Comparison of ENCODE assay signal across 8 cellular contexts in the genomic region with DNA sequence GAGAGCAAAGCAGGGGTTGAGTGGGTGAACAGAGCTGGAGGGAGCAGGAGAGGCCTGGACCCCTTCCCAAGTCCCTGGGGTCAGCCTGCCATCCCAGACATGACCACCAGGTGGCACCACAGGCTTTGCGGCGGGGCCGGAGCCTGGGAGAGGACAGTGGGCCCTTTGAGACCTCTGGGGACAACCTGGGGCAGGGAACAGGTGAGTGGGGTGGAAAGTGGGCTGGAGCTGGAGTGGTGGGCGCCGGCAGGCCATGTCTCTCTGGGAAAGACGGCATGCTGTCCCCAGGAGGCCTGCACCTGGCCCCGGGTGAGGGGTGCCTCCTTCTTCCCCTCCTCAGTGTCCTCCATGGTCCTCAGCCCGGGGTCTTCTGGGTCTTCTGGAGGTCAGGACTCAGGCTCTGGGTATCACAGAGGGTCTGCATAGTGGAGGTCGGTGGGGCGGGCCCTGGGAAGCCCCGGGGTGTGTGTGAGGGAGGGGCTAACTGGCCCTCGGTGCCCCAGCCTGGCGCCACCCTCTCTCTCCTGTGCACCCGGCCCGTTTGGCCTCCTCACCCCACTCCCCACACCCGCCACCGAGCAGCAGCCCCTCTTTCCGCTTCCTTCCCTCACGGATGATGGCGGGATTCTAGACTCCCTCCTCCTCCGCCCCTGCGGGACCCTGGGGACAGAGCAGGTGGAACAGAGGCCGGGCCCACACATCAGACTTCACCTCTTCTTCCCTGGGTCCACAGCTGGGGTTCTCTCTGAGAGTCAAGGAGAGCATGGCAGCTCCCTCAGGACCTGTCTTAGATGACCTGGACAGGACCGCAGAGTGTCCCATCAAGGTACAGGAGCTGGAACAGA. TPM values are rescaled to one million over a fixed set of nuclear protein-coding genes. Genes with fewer than 3 reads are reported as not detected.
A peak's percentile ranks its signal among the peaks of the same experiment; 100 is the strongest.
DNase-seq lines count a peak whose midpoint lies in the region; ATAC-seq and TF ChIP-seq lines count a peak whose summit lies in the region.

No MANE protein-coding gene starts in this region.

- ATAC-seq in esophagus mucosa (peak; percentile 76), GM18502 (IDR thresholded peaks at IDR 0.05; ENCODE audit: poor library complexity, unreplicated experiment) (no peak)

- H3K27me3 Mint-ChIP-seq in nephron progenitor cell (ENCODE audit: low read depth, poor library complexity): peaks cover 7% of the 10 kb centered on the region

- H3K36me3 Mint-ChIP-seq in nephron progenitor cell (ENCODE audit: low read depth): no peaks in the 10 kb centered on the region

- H3K4me3 Mint-ChIP-seq in nephron progenitor cell: no peak overlapping the region

- no peak overlapping the region for H3K4me3 ChIP-seq in AG04449 (ENCODE audit: low read depth, low read length)

- H3K27ac Mint-ChIP-seq in nephron progenitor cell: no peak overlapping the region

- POLR2A ChIA-PET in AG04449 (lab: Yijun Ruan, JAX): no interaction called here

- CTCF ChIA-PET in AG04449 (lab: Yijun Ruan, JAX): interaction anchor here (0.9 to 7.0 kb wide), 44 partner anchors 10 to 632 kb away, joined by 3 to 349 read pairs (median 6); no protein-coding TSS in a partner anchor

- DNase-seq in AG04449 (ENCODE audit: low read depth, low spot score): no peak
- DNase-seq in NCI-H345 (lab: John Stamatoyannopoulos, UW): peak; percentile 41
- peak; percentile 29 for DNase-seq in activated CD8-positive, alpha-beta memory T cell treated with anti-CD3 and anti-CD28 coated beads, Interleukin-2, amount 50 U/mL, for 24 hours (ENCODE audit: extremely low read depth)
- DNase-seq in nephron progenitor cell: peak; percentile 95
- peak; percentile 70 for DNase-seq in superior temporal gyrus (ENCODE audit: extremely low spot score)

- H3K9me3 Mint-ChIP-seq in nephron progenitor cell: no peaks in the 10 kb centered on the region

- H3K4me1 Mint-ChIP-seq in nephron progenitor cell: peaks cover 6% of the 10 kb centered on the region

- TF ChIP-seq CTCF in AG04449 (IDR thresholded peaks at IDR 0.05; ENCODE audit: insufficient read depth, low read length, missing control alignments) (peak; percentile 99), GM12874 (IDR thresholded peaks at IDR 0.05; ENCODE audit: insufficient read depth, low read depth, low read length) (peak; percentile 99), nephron progenitor cell (IDR thresholded peaks at IDR 0.05) (peak; percentile 97)

RNA-seq across cellular contexts. Expression of gene PKP1, which starts 28.5 kb away (rescaled TPM):
- total RNA-seq in esophagus mucosa: 608 TPM
